ENCODE assay signal across 34 cellular contexts in the genomic region with DNA sequence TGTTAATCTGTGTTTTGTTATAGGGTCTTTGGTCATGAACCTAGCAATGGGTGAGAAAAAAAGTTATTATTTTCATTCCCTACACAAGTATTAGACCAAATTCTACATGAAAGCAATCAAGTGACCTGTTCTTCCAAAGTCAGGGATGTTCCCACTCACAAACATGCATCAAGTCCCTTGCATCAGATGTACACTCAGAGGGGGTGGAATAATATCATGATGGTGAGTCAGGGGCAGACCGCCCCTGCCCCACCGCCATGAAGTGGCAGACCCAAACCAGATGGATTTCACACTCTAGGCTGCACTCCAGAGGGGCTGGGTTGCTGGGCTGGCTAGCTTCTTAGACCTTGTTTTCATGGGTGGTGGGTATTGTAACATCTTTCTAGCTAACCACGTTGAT.
"Had no signal": no experiment of that assay in that cellular context is flagged by ENCODE, and none has a peak within 500 bp of the region (broad histone marks: within the 10 kb centered on the region; RNA-seq: fewer than 3 reads in every experiment).

No MANE protein-coding gene starts in this region.

- H3K27ac ChIP-seq: cardiac muscle cell, VCaP had no signal

- H3K27me3 ChIP-seq: cardiac muscle cell, MG63, Peyer's patch had no signal

- H3K9me3 Mint-ChIP-seq: activated B cell treated with CpG ODN at 0.5 μM for 24 hours; activated CD4-positive, alpha-beta memory T cell treated with anti-CD3 and anti-CD28 coated beads for 36 hours; activated naive CD4-positive, alpha-beta T cell treated with anti-CD3 and anti-CD28 coated beads, Interleukin-2, amount 10 ng/mL, durations not matched to agents 7 days and 5 days; activated naive CD8-positive, alpha-beta T cell treated with anti-CD3 and anti-CD28 coated beads, Interleukin-2, amount 50 U/mL, for 24 hours had no signal

- ATAC-seq: activated naive CD8-positive, alpha-beta T cell treated with anti-CD3 and anti-CD28 coated beads, Interleukin-2, amount 50 U/mL, for 24 hours; PC-3; SK-N-SH treated with all-trans-retinoic acid at 6 μM for 48 hours had no signal

- H3K9me3 ChIP-seq: MG63, Peyer's patch had no signal

- H3K36me3 ChIP-seq: cardiac muscle cell, MG63, Peyer's patch had no signal

- H3K4me3 Mint-ChIP-seq: activated B cell treated with CpG ODN at 0.5 μM for 24 hours; activated CD4-positive, alpha-beta memory T cell treated with anti-CD3 and anti-CD28 coated beads for 36 hours; activated naive CD4-positive, alpha-beta T cell treated with anti-CD3 and anti-CD28 coated beads, Interleukin-2, amount 10 ng/mL, durations not matched to agents 7 days and 5 days; activated naive CD8-positive, alpha-beta T cell; activated naive CD8-positive, alpha-beta T cell treated with anti-CD3 and anti-CD28 coated beads, Interleukin-2, amount 50 U/mL, for 24 hours had no signal

- H3K4me1 Mint-ChIP-seq: activated B cell treated with CpG ODN at 0.5 μM for 24 hours; activated naive CD4-positive, alpha-beta T cell treated with anti-CD3 and anti-CD28 coated beads, Interleukin-2, amount 10 ng/mL, durations not matched to agents 7 days and 5 days had no signal

- H3K36me3 Mint-ChIP-seq: activated CD4-positive, alpha-beta memory T cell treated with anti-CD3 and anti-CD28 coated beads for 36 hours; activated naive CD4-positive, alpha-beta T cell treated with anti-CD3 and anti-CD28 coated beads, Interleukin-2, amount 10 ng/mL, durations not matched to agents 7 days and 5 days had no signal

- DNase-seq: activated B cell treated with CpG ODN at 0.5 μM for 24 hours; activated CD4-positive, alpha-beta memory T cell treated with anti-CD3 and anti-CD28 coated beads for 36 hours; activated CD4-positive, alpha-beta T cell treated with anti-CD3 and anti-CD28 coated beads for 4 hours; activated CD4-positive, alpha-beta T cell treated with anti-CD3 and anti-CD28 coated beads, Interleukin-2, amount 50 U/mL, for 1 hour; activated CD4-positive, CD25-positive, alpha-beta regulatory T cell treated with anti-CD3 and anti-CD28 coated beads, Interleukin-2, amount 50 U/mL, for 72 hours; activated CD8-positive, alpha-beta memory T cell treated with anti-CD3 and anti-CD28 coated beads, Interleukin-2, amount 50 U/mL, for 4 hours; activated effector memory CD4-positive, alpha-beta T cell treated with Interleukin-2 at 50 U/mL for 16 hours; activated naive CD4-positive, alpha-beta T cell treated with anti-CD3 and anti-CD28 coated beads, Interleukin-2, amount 10 ng/mL, durations not matched to agents 7 days and 5 days; activated naive CD8-positive, alpha-beta T cell treated with anti-CD3 and anti-CD28 coated beads, Interleukin-2, amount 50 U/mL, for 24 hours; activated T-cell treated with anti-CD3 and anti-CD28 coated beads, Interleukin-2, amount 50 U/mL, for 48 hours; amniotic stem cell; aorta; Kasumi-1; KG1; MG63; NCI-H1105 treated with DMSO at 0.1 percent for 48 hours; NCI-H1436; NCI-H1694; NCI-H1930; NCI-H2081 treated with DMSO at 0.1 percent for 48 hours; NCI-H345; NCI-H748 treated with DMSO at 0.1 percent for 48 hours; NK-92 treated with Interleukin-12 subunit alpha and Interleukin-12 subunit beta, amount 100 ng/mL, for 24 hours; PC-3; Peyer's patch; RPMI8226; SHP77 treated with DMSO at 0.1 percent for 48 hours; T-helper 1 cell; T-helper 2 cell; T-helper 9 cell had no signal

- H3K4me3 ChIP-seq: cardiac muscle cell, MG63, Peyer's patch had no signal

- H3K27ac Mint-ChIP-seq: activated B cell treated with CpG ODN at 0.5 μM for 24 hours; activated CD4-positive, alpha-beta memory T cell treated with anti-CD3 and anti-CD28 coated beads for 36 hours; activated naive CD4-positive, alpha-beta T cell treated with anti-CD3 and anti-CD28 coated beads, Interleukin-2, amount 10 ng/mL, durations not matched to agents 7 days and 5 days; activated naive CD8-positive, alpha-beta T cell; activated naive CD8-positive, alpha-beta T cell treated with anti-CD3 and anti-CD28 coated beads, Interleukin-2, amount 50 U/mL, for 24 hours had no signal
